Comparison of ENCODE assay signal across 25 cellular contexts in genomic region chr12:24396266-24396665, GRCh38.
DNase-seq lines count a peak whose midpoint lies in the region; ATAC-seq and TF ChIP-seq lines count a peak whose summit lies in the region.
"Had no signal": no experiment of that assay in that cellular context is flagged by ENCODE, and none has a peak within 500 bp of the region (broad histone marks: within the 10 kb centered on the region; RNA-seq: fewer than 3 reads in every experiment).

No MANE protein-coding gene starts in this region.

- H2BK15ac ChIP-seq in neuronal stem cell (ENCODE audit: low read length), result no peak overlapping the region

- no peaks in the 10 kb centered on the region for H3K79me2 ChIP-seq in fibroblast of lung (ENCODE audit: control insufficient read depth, insufficient read depth, low read length)
- H3K79me2 ChIP-seq: hepatocyte had no signal

- H3K79me1 ChIP-seq in neuronal stem cell (ENCODE audit: low read depth, low read length), result no peaks in the 10 kb centered on the region

- peak; percentile 24 for DNase-seq in NCI-H1092 (lab: John Stamatoyannopoulos, UW)
- DNase-seq in amygdala (lab: John Stamatoyannopoulos, UW), result peak in 30 of 56 donors; percentile 2 to 50 (median 20)
- DNase-seq in fibroblast of lung (ENCODE audit: low read depth in 2 of 2), result no peak
- DNase-seq in pons (ENCODE audit: low spot score), result peak; percentile 22
- no peak for DNase-seq in neuronal stem cell (ENCODE audit: low spot score)
- no peak for DNase-seq in SJCRH30
- DNase-seq: activated CD8-positive, alpha-beta memory T cell treated with anti-CD3 and anti-CD28 coated beads, Interleukin-2, amount 10 ng/mL, durations not matched to agents 7 days and 5 days; brain microvascular endothelial cell; CD4-positive, alpha-beta memory T cell; foreskin fibroblast; GOT3; kidney; mesenchymal stem cell; naive thymus-derived CD4-positive, alpha-beta T cell; NCI-H1436; small intestine; stimulated activated CD4-positive, alpha-beta T cell treated with anti-CD3 and anti-CD28 coated beads, Interleukin-2, amount 100 ng/mL, for 48 hours; stimulated activated naive CD8-positive, alpha-beta T cell treated with anti-CD3 and anti-CD28 coated beads, Interleukin-15, Interleukin-2, amounts not matched to agents 100 U/mL and 50 U/mL, for 24 hours; SW 1271; trophoblast cell had no signal

- H3K4me1 ChIP-seq in fibroblast of lung (ENCODE audit: control insufficient read depth, extremely low read depth, insufficient read depth, low read length) (no peaks in the 10 kb centered on the region), neuronal stem cell (ENCODE audit: control insufficient read depth in 2 of 2, insufficient read depth in 1 of 2, low read depth in 1 of 2, low read length in 2 of 2) (peaks cover 10 to 13% of the 10 kb centered on the region in 2 donors), SJCRH30 (no peaks in the 10 kb centered on the region)

- no peaks in the 10 kb centered on the region for H3K9me3 ChIP-seq in fibroblast of lung (ENCODE audit: control insufficient read depth, insufficient read depth, low read depth, low read length)
- H3K9me3 ChIP-seq in neuronal stem cell (replicated peaks in 1 of 2; ENCODE audit: control insufficient read depth in 2 of 2, insufficient read depth in 1 of 2, low read depth in 1 of 2, low read length in 2 of 2), result peaks cover 5 to 17% of the 10 kb centered on the region in 2 donors
- H3K9me3 ChIP-seq in SJCRH30 (replicated peaks), result no peaks in the 10 kb centered on the region

- no peak for ATAC-seq in HG03108 (IDR thresholded peaks at IDR 0.05; ENCODE audit: unreplicated experiment)
- ATAC-seq: activated CD8-positive, alpha-beta memory T cell treated with anti-CD3 and anti-CD28 coated beads, Interleukin-2, amount 10 ng/mL, durations not matched to agents 7 days and 5 days; activated naive CD4-positive, alpha-beta T cell treated with anti-CD3 and anti-CD28 coated beads, Interleukin-2, amount 50 U/mL, for 72 hours; naive thymus-derived CD4-positive, alpha-beta T cell; stimulated activated naive CD8-positive, alpha-beta T cell treated with anti-CD3 and anti-CD28 coated beads, Interleukin-15, Interleukin-2, amounts not matched to agents 100 U/mL and 50 U/mL, for 24 hours had no signal

- TF ChIP-seq CTCF in fibroblast of lung (conservative IDR thresholded peaks at IDR 0.05 in 1 of 2, IDR thresholded peaks at IDR 0.05 in 1 of 2; ENCODE audit: low read depth in 1 of 2, low read length in 2 of 2), result no peak

- H4K20me1 ChIP-seq in fibroblast of lung (ENCODE audit: control insufficient read depth, extremely low read depth, insufficient read depth, low read length), result no peaks in the 10 kb centered on the region

- H3K27ac ChIP-seq in fibroblast of lung (ENCODE audit: insufficient read depth, low read length) (no peak overlapping the region), neuronal stem cell (replicated peaks; ENCODE audit: low read length) (no peak overlapping the region), SJCRH30 (no peak overlapping the region)
- H3K27ac ChIP-seq: brain microvascular endothelial cell, epithelial cell of prostate, hepatocyte, HL-60 had no signal

- H2AFZ ChIP-seq in fibroblast of lung (ENCODE audit: low read length), result no peak overlapping the region
- H2AFZ ChIP-seq in neuronal stem cell (ENCODE audit: low read length), result no peak overlapping the region
- H2AFZ ChIP-seq: hepatocyte had no signal

- no peak overlapping the region for H2BK12ac ChIP-seq in neuronal stem cell (ENCODE audit: low read length)

- H3K27me3 ChIP-seq in fibroblast of lung (ENCODE audit: control insufficient read depth, insufficient read depth, low read length), result no peaks in the 10 kb centered on the region
- H3K27me3 ChIP-seq in neuronal stem cell (ENCODE audit: control insufficient read depth in 3 of 3, insufficient read depth in 3 of 3, low read depth in 1 of 3, low read length in 3 of 3), result no peaks in the 10 kb centered on the region
- H3K27me3 ChIP-seq in SJCRH30, result no peaks in the 10 kb centered on the region
- H3K27me3 ChIP-seq: brain microvascular endothelial cell, hepatocyte had no signal

- no peak overlapping the region for H3K23ac ChIP-seq in neuronal stem cell (ENCODE audit: low read depth, low read length, poor library complexity)

- H3K4me2 ChIP-seq in fibroblast of lung (ENCODE audit: extremely low read depth, insufficient read depth, low read length), result peak overlapping the region; percentile 18
- H3K4me2 ChIP-seq in neuronal stem cell (ENCODE audit: insufficient read depth, low read length, poor library complexity, severe bottlenecking), result no peak overlapping the region
- H3K4me2 ChIP-seq: hepatocyte had no signal

- no peak overlapping the region for H2BK5ac ChIP-seq in neuronal stem cell (ENCODE audit: low read length)

- H3K14ac ChIP-seq in neuronal stem cell (ENCODE audit: low read length), result no peak overlapping the region

- H2AK5ac ChIP-seq in neuronal stem cell (ENCODE audit: low read depth, low read length), result no peak overlapping the region

- H3K4me3 ChIP-seq in fibroblast of lung (replicated peaks in 1 of 4; ENCODE audit: control extremely low read depth in 1 of 4, insufficient read depth in 1 of 4, low read depth in 3 of 4, low read length in 4 of 4) (no peak overlapping the region), neuronal stem cell (ENCODE audit: low read length in 2 of 2) (no peak overlapping the region), SJCRH30 (no peak overlapping the region)
- H3K4me3 ChIP-seq: hepatocyte had no signal

- no peak overlapping the region for H3K9ac ChIP-seq in fibroblast of lung (ENCODE audit: insufficient read depth, low read length)
- H3K9ac ChIP-seq in neuronal stem cell (ENCODE audit: low read depth, low read length, poor library complexity), result no peak overlapping the region

- no peak overlapping the region for H4K8ac ChIP-seq in neuronal stem cell (ENCODE audit: low read depth, low read length)

- no peak overlapping the region for H4K91ac ChIP-seq in neuronal stem cell (ENCODE audit: low read depth, low read length, poor library complexity)

- WGBS in neuronal stem cell (ENCODE audit: extremely low coverage in 2 of 2, insufficient read length in 2 of 2, insufficient replicate concordance in 1 of 2), 2 donors, result no CpG with 5 or more reads among the region's 10 CpGs

- no peak overlapping the region for H2BK120ac ChIP-seq in neuronal stem cell (ENCODE audit: low read depth, low read length)

- no peak overlapping the region for H3K18ac ChIP-seq in neuronal stem cell (ENCODE audit: low read length)

- H3K36me3 ChIP-seq in fibroblast of lung (ENCODE audit: control insufficient read depth, insufficient read depth, low read length) (no peaks in the 10 kb centered on the region), neuronal stem cell (replicated peaks in 1 of 2; ENCODE audit: control insufficient read depth in 2 of 2, insufficient read depth in 2 of 2, low read length in 2 of 2) (peaks cover 0 to 3% of the 10 kb centered on the region in 2 donors), SJCRH30 (no peaks in the 10 kb centered on the region)
- H3K36me3 ChIP-seq: brain microvascular endothelial cell had no signal

- H3K4ac ChIP-seq in neuronal stem cell (ENCODE audit: low read length), result no peak overlapping the region

Comparison
In these comparisons a context has a peak if more than half of its experiments do, and no peak if none do; other contexts are left out.
1. DNase-seq: peak in NCI-H1092 (single experiment), amygdala (30 of 56) and pons (single experiment); none in fibroblast of lung (0 of 2), neuronal stem cell (single experiment) and SJCRH30 (0 of 2).